In genomic region chr20:23361651-23362391, GRCh38 we compare ENCODE assay signal across 8 cellular contexts. TPM values are rescaled to one million over a fixed set of nuclear protein-coding genes. Genes with fewer than 3 reads are reported as not detected.
A peak's percentile ranks its signal among the peaks of the same experiment; 100 is the strongest.
DNase-seq lines count a peak whose midpoint lies in the region; ATAC-seq and TF ChIP-seq lines count a peak whose summit lies in the region.

Gene GZF1, plus strand, starts transcription at chr20:23362182. Its CDS starts 2,202 bp downstream, at chr20:23364384.

- TF ChIP-seq CTCF in AG09309 (IDR thresholded peaks at IDR 0.05; ENCODE audit: control insufficient read depth, insufficient read depth, low read depth, low read length, missing control alignments) (no peak), activated B cell treated with CpG ODN at 0.5 μM for 24 hours (IDR thresholded peaks at IDR 0.05) (no peak), cardiac fibroblast (IDR thresholded peaks at IDR 0.05; ENCODE audit: low read depth, low read length) (peak; percentile 1)

- H3K4me1 Mint-ChIP-seq in activated B cell treated with CpG ODN at 0.5 μM for 24 hours: peaks cover 60% of the 10 kb centered on the region
- peaks cover 55 to 71% of the 10 kb centered on the region in 2 donors for H3K4me1 Mint-ChIP-seq in immature natural killer cell

- H3K27ac Mint-ChIP-seq in activated B cell treated with CpG ODN at 0.5 μM for 24 hours (peak within 1 kb of the TSS; percentile 94), immature natural killer cell (peak within 1 kb of the TSS; percentile 97 to 100 (median 100))

- peak within 1 kb of the TSS; percentile 87 for H3K4me3 ChIP-seq in AG09309 (ENCODE audit: control insufficient read depth, low read depth, low read length)
- H3K4me3 ChIP-seq in cardiac fibroblast (replicated peaks in 1 of 2; ENCODE audit: low read depth in 2 of 2, low read length in 2 of 2): peak within 1 kb of the TSS; percentile 84

- DNase-seq in AG09309 (ENCODE audit: low read depth) (peak; percentile 90), NCI-H345 (lab: John Stamatoyannopoulos, UW) (peak; percentile 99), activated B cell treated with CpG ODN at 0.5 μM for 24 hours (peak; percentile 100), cardiac fibroblast (ENCODE audit: low read depth in 2 of 2) (peak; percentile 98 to 99), immature natural killer cell (peak; percentile 99 to 100 (median 100)), smooth muscle cell of the brain vasculature (ENCODE audit: low read depth, low spot score) (peak; percentile 95)

- H3K4me3 Mint-ChIP-seq in activated B cell treated with CpG ODN at 0.5 μM for 24 hours (peak within 1 kb of the TSS; percentile 96), immature natural killer cell (peak within 1 kb of the TSS; percentile 97 to 98 (median 98))

- CTCF ChIA-PET in activated B cell treated with CpG ODN at 0.5 μM for 24 hours (lab: Charles Lee): interaction anchor here (1.1 to 1.7 kb wide), 2 partner anchors 11 to 12 kb away, joined by 3 to 4 read pairs; partner anchors contain the start of gene NXT1

- POLR2A ChIA-PET in activated B cell treated with CpG ODN at 0.5 μM for 24 hours (lab: Charles Lee): interaction anchor here (1.9 to 7.3 kb wide), 2 partner anchors 9 to 12 kb away, joined by 5 to 140 read pairs; partner anchors contain the start of gene NXT1

- peak; percentile 67 for ATAC-seq in GM19025 (IDR thresholded peaks at IDR 0.05; ENCODE audit: low read depth, unreplicated experiment)
- ATAC-seq in HG03280 (IDR thresholded peaks at IDR 0.05; ENCODE audit: unreplicated experiment): peak; percentile 67
- peak; percentile 76 for ATAC-seq in activated B cell treated with CpG ODN at 0.5 μM for 24 hours (ENCODE audit: low read depth)

- H3K27me3 Mint-ChIP-seq in activated B cell treated with CpG ODN at 0.5 μM for 24 hours (no peaks in the 10 kb centered on the region), immature natural killer cell (ENCODE audit: low read depth in 3 of 3) (peaks cover 26 to 33% (median 33%) of the 10 kb centered on the region in 3 donors)

- H3K9me3 Mint-ChIP-seq in activated B cell treated with CpG ODN at 0.5 μM for 24 hours: no peaks in the 10 kb centered on the region
- peaks cover 0 to 2% (median 0%) of the 10 kb centered on the region in 6 donors for H3K9me3 Mint-ChIP-seq in immature natural killer cell

- H3K36me3 Mint-ChIP-seq in activated B cell treated with CpG ODN at 0.5 μM for 24 hours (ENCODE audit: low read depth): peaks cover 34% of the 10 kb centered on the region
- peaks cover 10 to 14% (median 12%) of the 10 kb centered on the region in 3 donors for H3K36me3 Mint-ChIP-seq in immature natural killer cell

- intact Hi-C loops in activated B cell treated with CpG ODN at 0.5 μM for 24 hours (cut with micrococcal nuclease): loop anchor here (1.0 to 5.0 kb wide), 4 partner anchors 12 to 1695 kb away; partner anchors contain the start of genes ACSS1, NAPB and NXT1

RNA-seq across cellular contexts. Expression of gene GZF1, which starts in this region (rescaled TPM):
- total RNA-seq in activated B cell treated with CpG ODN at 0.5 μM for 24 hours: 13.3 and 13.5 TPM in 2 replicates
- 1 to 10 TPM; 3.5 to 7.0 (median 5.5) TPM for polyA plus RNA-seq in immature natural killer cell

Comparison
In these comparisons a context has a peak if more than half of its experiments do, and no peak if none do; other contexts are left out.
1. Peak in every context shown above with its lines: DNase-seq, ATAC-seq and H3K4me3 ChIP-seq.